In the genomic region with DNA sequence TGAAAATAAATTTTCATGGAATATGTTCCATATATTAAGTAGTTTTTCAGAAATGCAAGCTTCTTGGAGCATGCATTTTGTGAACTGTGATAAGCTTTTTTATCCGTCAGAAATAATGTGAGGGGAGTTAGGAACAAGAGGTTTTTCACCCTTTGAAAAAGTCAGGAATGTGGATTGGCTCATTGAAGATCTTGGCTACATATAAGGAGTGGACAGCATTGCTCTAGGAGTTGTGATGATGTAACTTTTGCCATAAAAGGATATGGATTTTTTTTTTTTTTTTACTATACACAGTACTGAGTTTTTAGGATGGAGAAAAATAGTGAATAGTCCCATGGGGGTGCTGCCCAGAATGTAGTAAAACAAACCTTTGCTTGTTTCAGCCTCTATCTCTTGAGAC, we compare ENCODE assay signal across 14 cellular contexts.
A peak's percentile ranks its signal among the peaks of the same experiment; 100 is the strongest.
DNase-seq lines count a peak whose midpoint lies in the region; ATAC-seq and TF ChIP-seq lines count a peak whose summit lies in the region.
"Had no signal": no experiment of that assay in that cellular context is flagged by ENCODE, and none has a peak within 500 bp of the region (broad histone marks: within the 10 kb centered on the region; RNA-seq: fewer than 3 reads in every experiment).

No MANE protein-coding gene starts in this region.

- CTCF ChIA-PET in IMR-90 (lab: Yijun Ruan, JAX), result no interaction called here
- CTCF ChIA-PET in SK-N-SH (lab: Yijun Ruan, JAX), result interaction anchor here (0.8 to 1.0 kb wide), 2 partner anchors 11 to 194 kb away, joined by 3 read pairs; no protein-coding TSS in a partner anchor

- no peak overlapping the region for H4K8ac ChIP-seq in IMR-90 (ENCODE audit: low read depth in 2 of 2, low read length in 2 of 2)

- H2BK5ac ChIP-seq in IMR-90 (ENCODE audit: low read depth, low read length, poor library complexity, severe bottlenecking), result no peak overlapping the region

- no peak overlapping the region for H3K4ac ChIP-seq in IMR-90 (ENCODE audit: low read depth, low read length)

- peaks cover 10% of the 10 kb centered on the region; the same call in 1 of the 2 replicates for H3K9me1 ChIP-seq in IMR-90 (ENCODE audit: insufficient read depth, low read length)

- TF ChIP-seq RAD21 in IMR-90 (IDR thresholded peaks at IDR 0.05; ENCODE audit: low read length) (no peak), SK-N-SH (IDR thresholded peaks at IDR 0.05; ENCODE audit: low read length) (no peak)

- H3K9ac ChIP-seq in IMR-90 (ENCODE audit: low read depth, low read length), result no peak overlapping the region
- no peak overlapping the region for H3K9ac ChIP-seq in SK-N-SH

- H3K23ac ChIP-seq in IMR-90 (ENCODE audit: low read depth, low read length), result no peak overlapping the region

- H4K20me1 ChIP-seq in IMR-90 (ENCODE audit: insufficient read depth, low read length), result peaks cover 8% of the 10 kb centered on the region; the same call in 1 of the 2 replicates
- peaks cover 10% of the 10 kb centered on the region for H4K20me1 ChIP-seq in SK-N-SH (ENCODE audit: insufficient read depth)

- peak; percentile 53 for DNase-seq in AG10803 (ENCODE audit: low read depth)
- peak; percentile 41 for DNase-seq in IMR-90
- DNase-seq in brain microvascular endothelial cell, result no peak
- DNase-seq in fibroblast of villous mesenchyme (ENCODE audit: low read depth), result peak; percentile 28
- DNase-seq in NCI-H1092 (lab: John Stamatoyannopoulos, UW), result no peak
- DNase-seq in HUDEP-2 (lab: John Stamatoyannopoulos, UW; ENCODE audit: unreplicated experiment in 76 of 76), result no peak
- no peak for DNase-seq in SK-N-SH
- DNase-seq: Calu3, DMS79, GF-D8, GOT3, NCI-H345 had no signal

- H3K9me3 ChIP-seq in IMR-90 (ENCODE audit: control insufficient read depth, insufficient read depth, low read length) (no peaks in the 10 kb centered on the region), SK-N-SH (no peaks in the 10 kb centered on the region)

- no peak overlapping the region for H2AK5ac ChIP-seq in IMR-90 (ENCODE audit: low read depth, low read length)

- no peak overlapping the region for H4K91ac ChIP-seq in IMR-90 (ENCODE audit: insufficient read depth, low read depth, low read length)

- POLR2A ChIA-PET in IMR-90 (lab: Charles Lee; ENCODE audit: unreplicated experiment) (no interaction called here), SK-N-SH (lab: Yijun Ruan, JAX) (no interaction called here)

- H3K4me1 ChIP-seq in IMR-90 (ENCODE audit: control insufficient read depth, insufficient read depth, low read length) (peaks cover 13% of the 10 kb centered on the region), SK-N-SH (ENCODE audit: control insufficient read depth in 1 of 2, insufficient read depth in 2 of 2, low read depth in 1 of 2, low read length in 1 of 2) (peaks cover 9 to 14% of the 10 kb centered on the region in 2 experiments)

- no peak overlapping the region for H2AK9ac ChIP-seq in IMR-90 (replicated peaks; ENCODE audit: low read depth, low read length, poor library complexity)

- no peak for TF ChIP-seq POLR2A in IMR-90 (IDR thresholded peaks at IDR 0.05; ENCODE audit: low read depth, low read length)

- H2AFZ ChIP-seq in IMR-90 (replicated peaks; ENCODE audit: low read length, poor library complexity) (no peak overlapping the region), SK-N-SH (ENCODE audit: low read depth) (no peak overlapping the region)

- intact Hi-C loops in IMR-90 (cut with micrococcal nuclease), result no loop called here

- no peaks in the 10 kb centered on the region for H3K9me2 ChIP-seq in SK-N-SH

- BruUV-seq in IMR-90 (replicated peaks; lab: Mats Ljungman, UMichigan), result no TSS peak

- TF ChIP-seq CTCF in AG10803 (conservative IDR thresholded peaks at IDR 0.05; ENCODE audit: low read length), result no peak
- TF ChIP-seq CTCF in IMR-90 (conservative IDR thresholded peaks at IDR 0.05; ENCODE audit: low read depth, low read length), result no peak
- no peak for TF ChIP-seq CTCF in brain microvascular endothelial cell (IDR thresholded peaks at IDR 0.05; ENCODE audit: low read depth, low read length, missing control alignments)
- no peak for TF ChIP-seq CTCF in fibroblast of villous mesenchyme (IDR thresholded peaks at IDR 0.05; ENCODE audit: insufficient read depth, low read depth, low read length)
- TF ChIP-seq CTCF in SK-N-SH (IDR thresholded peaks at IDR 0.05), result no peak

- dilution Hi-C loops in IMR-90 (cut with HindIII; ENCODE audit: low sequenced_read_pairs, unreplicated experiment), result no loop called here

- H2BK20ac ChIP-seq in IMR-90 (ENCODE audit: low read depth, low read length), result no peak overlapping the region

- no CpG with 5 or more reads among the region's 1 CpG for WGBS in IMR-90 (ENCODE audit: extremely low coverage in 2 of 2, insufficient read length in 1 of 2), 2 experiments
- WGBS in SK-N-SH (ENCODE audit: low lambda C conversion rate), result 100% methylated on average over 1 of the region's 1 CpG

- no peak for TF ChIP-seq EP300 in SK-N-SH (IDR thresholded peaks at IDR 0.05; ENCODE audit: borderline replicate concordance in 1 of 2, low read depth in 1 of 2, low read length in 1 of 2)

- H4K5ac ChIP-seq in IMR-90 (ENCODE audit: low read depth, low read length), result no peak overlapping the region

- H3K79me2 ChIP-seq in SK-N-SH (ENCODE audit: insufficient read depth), result peaks cover 31% of the 10 kb centered on the region

- H3K4me3 ChIP-seq in AG10803 (ENCODE audit: low read length) (no peak overlapping the region), IMR-90 (ENCODE audit: insufficient read depth, low read depth, low read length) (no peak overlapping the region), brain microvascular endothelial cell (ENCODE audit: low read depth, low read length) (no peak overlapping the region), fibroblast of villous mesenchyme (ENCODE audit: low read depth, low read length) (no peak overlapping the region), SK-N-SH (ENCODE audit: low read depth in 2 of 2, low read length in 1 of 2) (no peak overlapping the region)
- H3K4me3 ChIP-seq: SK-N-MC had no signal

- H2BK120ac ChIP-seq in IMR-90 (ENCODE audit: low read depth, low read length), result no peak overlapping the region

- H3K56ac ChIP-seq in IMR-90 (ENCODE audit: extremely low read depth, insufficient read depth, low read length), result no peak overlapping the region

- H3K79me1 ChIP-seq in IMR-90 (ENCODE audit: low read depth in 1 of 2, low read length in 2 of 2), result peaks cover 3 to 5% of the 10 kb centered on the region in 2 experiments; a peak in 2 of 4 replicates

- H3K27ac ChIP-seq in IMR-90 (ENCODE audit: insufficient read depth, low read length) (no peak overlapping the region), brain microvascular endothelial cell (peak overlapping the region; percentile 84), SK-N-SH (ENCODE audit: low read depth in 2 of 2, low read length in 1 of 2) (no peak overlapping the region; a peak in 1 of 4 replicates)
- H3K27ac ChIP-seq: SK-N-MC had no signal

- peaks cover 29% of the 10 kb centered on the region for H3F3A ChIP-seq in SK-N-SH (replicated peaks; ENCODE audit: insufficient read depth)

- no peak for ATAC-seq in IMR-90 (ENCODE audit: low read depth)
- ATAC-seq in GM21526 (IDR thresholded peaks at IDR 0.05; ENCODE audit: low FRiP score, unreplicated experiment), result no peak

- H3K27me3 ChIP-seq in IMR-90 (ENCODE audit: control insufficient read depth, insufficient read depth, low read length) (no peaks in the 10 kb centered on the region), brain microvascular endothelial cell (replicated peaks) (no peaks in the 10 kb centered on the region), SK-N-SH (ENCODE audit: insufficient read depth) (no peaks in the 10 kb centered on the region)

- H3K36me3 ChIP-seq in IMR-90 (ENCODE audit: control insufficient read depth, insufficient read depth, low read length), result peaks cover 8% of the 10 kb centered on the region
- H3K36me3 ChIP-seq in brain microvascular endothelial cell (replicated peaks), result peaks cover 5% of the 10 kb centered on the region
- H3K36me3 ChIP-seq in SK-N-SH (replicated peaks in 1 of 2; ENCODE audit: control insufficient read depth in 1 of 2, insufficient read depth in 2 of 2, low read length in 1 of 2), result peaks cover 65 to 70% of the 10 kb centered on the region in 2 experiments

- H3K4me2 ChIP-seq in IMR-90 (ENCODE audit: low read depth, low read length), result no peak overlapping the region
- H3K4me2 ChIP-seq in SK-N-SH, result no peak overlapping the region

- in situ Hi-C loops in IMR-90 (cut with MboI; ENCODE audit: low sequenced_read_pairs), result no loop called here
- in situ Hi-C loops in brain microvascular endothelial cell (cut with HindIII; ENCODE audit: low pct_ligation_motif_present, low sequenced_read_pairs), result loop anchor here (25.0 kb wide), 1 partner anchor 331 kb away; no protein-coding TSS in a partner anchor

- no peak overlapping the region for H3K18ac ChIP-seq in IMR-90 (ENCODE audit: low read depth, low read length)

- H3K14ac ChIP-seq in IMR-90 (replicated peaks; ENCODE audit: low read depth, low read length), result no peak overlapping the region

- H2BK15ac ChIP-seq in IMR-90 (ENCODE audit: low read depth, low read length), result no peak overlapping the region

TF ChIP-seq in IMR-90, 13 proteins besides CTCF, POLR2A, EP300 and RAD21 (continues in another document):
- TF ChIP-seq CEBPB (IDR thresholded peaks at IDR 0.05; ENCODE audit: low read depth, low read length), result peak; percentile 59
- TF ChIP-seq, protein P1, sequence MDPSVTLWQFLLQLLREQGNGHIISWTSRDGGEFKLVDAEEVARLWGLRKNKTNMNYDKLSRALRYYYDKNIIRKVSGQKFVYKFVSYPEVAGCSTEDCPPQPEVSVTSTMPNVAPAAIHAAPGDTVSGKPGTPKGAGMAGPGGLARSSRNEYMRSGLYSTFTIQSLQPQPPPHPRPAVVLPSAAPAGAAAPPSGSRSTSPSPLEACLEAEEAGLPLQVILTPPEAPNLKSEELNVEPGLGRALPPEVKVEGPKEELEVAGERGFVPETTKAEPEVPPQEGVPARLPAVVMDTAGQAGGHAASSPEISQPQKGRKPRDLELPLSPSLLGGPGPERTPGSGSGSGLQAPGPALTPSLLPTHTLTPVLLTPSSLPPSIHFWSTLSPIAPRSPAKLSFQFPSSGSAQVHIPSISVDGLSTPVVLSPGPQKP (IDR thresholded peaks at IDR 0.05; ENCODE audit: borderline replicate concordance, low read depth, low read length), result no peak
- TF ChIP-seq MAZ (IDR thresholded peaks at IDR 0.05; ENCODE audit: borderline replicate concordance, low read depth, low read length), result no peak

TF ChIP-seq in SK-N-SH, 30 proteins besides CTCF, POLR2A, EP300 and RAD21:
- no peak for TF ChIP-seq RXRA (IDR thresholded peaks at IDR 0.05; ENCODE audit: borderline replicate concordance, low read depth)
- no peak for TF ChIP-seq RFX5 (IDR thresholded peaks at IDR 0.05; ENCODE audit: low read length)
- TF ChIP-seq FOXJ3 (CRISPR knock-in tag; IDR thresholded peaks at IDR 0.05), result no peak
- TF ChIP-seq ELF1 (IDR thresholded peaks at IDR 0.05), result no peak
- TF ChIP-seq NRF1 (IDR thresholded peaks at IDR 0.05; ENCODE audit: low read depth, low read length), result no peak
- TF ChIP-seq, protein P2, sequence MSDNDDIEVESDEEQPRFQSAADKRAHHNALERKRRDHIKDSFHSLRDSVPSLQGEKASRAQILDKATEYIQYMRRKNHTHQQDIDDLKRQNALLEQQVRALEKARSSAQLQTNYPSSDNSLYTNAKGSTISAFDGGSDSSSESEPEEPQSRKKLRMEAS (IDR thresholded peaks at IDR 0.05; ENCODE audit: low read depth), result no peak
- TF ChIP-seq GABPA (IDR thresholded peaks at IDR 0.05; ENCODE audit: low read depth), result no peak
TF ChIP-seq in SK-N-SH: peak in this region for 0.

Comparison
In these comparisons a context has a peak if more than half of its experiments do, and no peak if none do; other contexts are left out.
1. DNase-seq: peak in AG10803 (single experiment), IMR-90 (single experiment) and fibroblast of villous mesenchyme (single experiment); none in brain microvascular endothelial cell (single experiment), NCI-H1092 (single experiment), HUDEP-2 (0 of 76) and SK-N-SH (single experiment).